Comparison of ENCODE assay signal across 1 cellular context in genomic region chr10:96129387-96130325, GRCh38.
TF ChIP-seq lines count a peak whose summit lies in the region.

ZNF518A (plus strand) TSS chr10:96130297; CDS start chr10:96156323, 26,026 bp downstream.

TF ChIP-seq in HepG2, 621 proteins besides CTCF, POLR2A, EP300 and RAD21 (continued from another document and continues in another):
- TF ChIP-seq ZBTB40 (IDR thresholded peaks at IDR 0.05) (no peak), ZBTB40 (CRISPR knock-in tag; IDR thresholded peaks at IDR 0.05) (peak; percentile 77), NFE2L1 (CRISPR knock-in tag; IDR thresholded peaks at IDR 0.05; ENCODE audit: borderline replicate concordance) (no peak), TCF7 (IDR thresholded peaks at IDR 0.05; ENCODE audit: low read depth) (no peak), ZNF703 (CRISPR knock-in tag; IDR thresholded peaks at IDR 0.05; ENCODE audit: borderline replicate concordance) (no peak), ZNF841 (CRISPR knock-in tag; IDR thresholded peaks at IDR 0.05; ENCODE audit: borderline replicate concordance) (no peak), SNAPC4 (CRISPR knock-in tag; IDR thresholded peaks at IDR 0.05) (peak; percentile 33; the same call in 1 of the 2 replicates), PRDM15 (CRISPR knock-in tag; IDR thresholded peaks at IDR 0.05) (no peak), REL (CRISPR knock-in tag; conservative IDR thresholded peaks at IDR 0.05) (no peak), PAF1 (CRISPR knock-in tag; IDR thresholded peaks at IDR 0.05) (no peak), ZNF24 (IDR thresholded peaks at IDR 0.05) (no peak), U2AF1 (optimal IDR thresholded peaks at IDR 0.05; ENCODE audit: low read depth, low read length) (peak; percentile 72), MLLT10 (CRISPR knock-in tag; IDR thresholded peaks at IDR 0.05) (no peak), ZFP62 (CRISPR knock-in tag; IDR thresholded peaks at IDR 0.05) (no peak), CREM (IDR thresholded peaks at IDR 0.05) (peak; percentile 79), CREM (CRISPR knock-in tag; IDR thresholded peaks at IDR 0.05) (no peak), SMAD1 (CRISPR knock-in tag; IDR thresholded peaks at IDR 0.05; ENCODE audit: borderline replicate concordance, low read depth) (no peak), ZNF124 (CRISPR knock-in tag; IDR thresholded peaks at IDR 0.05) (no peak), ZNF296 (CRISPR knock-in tag; conservative IDR thresholded peaks at IDR 0.05) (no peak), ETV6 (CRISPR knock-in tag; conservative IDR thresholded peaks at IDR 0.05) (no peak; the same call in none of the 2 replicates), NR2F2 (IDR thresholded peaks at IDR 0.05; ENCODE audit: borderline replicate concordance, low read depth) (peak; percentile 23; the same call in 1 of the 2 replicates), ZBTB46 (CRISPR knock-in tag; IDR thresholded peaks at IDR 0.05; ENCODE audit: borderline replicate concordance) (no peak; the same call in 1 of the 2 replicates), CHCHD3 (CRISPR knock-in tag; IDR thresholded peaks at IDR 0.05) (no peak; the same call in 1 of the 2 replicates), ZNF850 (CRISPR knock-in tag; conservative IDR thresholded peaks at IDR 0.05) (peak; percentile 89; the same call in 1 of the 2 replicates), ZNF256 (CRISPR knock-in tag; conservative IDR thresholded peaks at IDR 0.05) (no peak), HHEX (CRISPR knock-in tag; IDR thresholded peaks at IDR 0.05) (no peak), ZC3H13 (CRISPR knock-in tag; IDR thresholded peaks at IDR 0.05) (no peak), NR2F6 (IDR thresholded peaks at IDR 0.05) (no peak), NR2F6 (CRISPR knock-in tag; IDR thresholded peaks at IDR 0.05) (peak; percentile 76), MAFF (IDR thresholded peaks at IDR 0.05; ENCODE audit: low read depth, low read length) (peak; percentile 33; the same call in 1 of the 2 replicates), ZBTB37 (CRISPR knock-in tag; IDR thresholded peaks at IDR 0.05) (no peak), ZNF512B (CRISPR knock-in tag; IDR thresholded peaks at IDR 0.05; ENCODE audit: borderline replicate concordance) (no peak)
